ENCODE assay signal across 15 cellular contexts in the genomic region with DNA sequence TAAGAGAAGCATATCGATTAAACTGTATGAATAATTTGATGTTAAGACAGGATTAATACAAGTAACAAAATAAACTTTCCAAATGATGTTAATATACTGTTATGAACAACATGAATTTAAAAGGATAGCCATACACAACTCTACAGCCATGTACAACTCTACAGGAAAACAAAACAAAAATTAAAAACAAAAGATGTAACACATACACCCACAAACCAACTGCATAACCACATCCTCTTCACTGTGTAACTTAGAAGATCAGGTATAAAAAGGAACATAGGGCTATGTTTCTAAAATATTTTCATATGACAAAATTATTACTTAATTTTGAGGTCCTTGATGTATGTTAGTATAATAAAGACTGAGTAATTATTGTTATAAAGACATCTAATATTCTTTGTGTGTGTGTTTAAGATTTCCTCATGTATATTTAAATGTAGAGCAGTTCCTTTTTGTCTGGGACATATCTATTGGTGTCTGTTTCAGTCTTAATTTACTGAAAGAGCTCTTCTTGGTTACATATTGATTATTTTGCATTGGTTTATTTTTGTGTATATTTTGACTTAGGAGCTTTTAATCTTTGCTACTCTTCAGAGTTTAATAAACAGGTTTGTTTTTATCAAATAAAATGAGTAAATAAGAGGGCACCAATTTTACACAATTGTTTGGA.
DNase-seq lines count a peak whose midpoint lies in the region; ATAC-seq and TF ChIP-seq lines count a peak whose summit lies in the region.
"Had no signal": no experiment of that assay in that cellular context is flagged by ENCODE, and none has a peak within 500 bp of the region (broad histone marks: within the 10 kb centered on the region; RNA-seq: fewer than 3 reads in every experiment).

No MANE protein-coding gene starts in this region.

- TF ChIP-seq CTCF in endothelial cell (IDR thresholded peaks at IDR 0.05; ENCODE audit: unreplicated experiment) (no peak), MCF 10A (IDR thresholded peaks at IDR 0.05; ENCODE audit: unreplicated experiment) (no peak)

- ATAC-seq in activated naive CD8-positive, alpha-beta T cell treated with anti-CD3 and anti-CD28 coated beads, Interleukin-2, amount 10 ng/mL, durations not matched to agents 7 days and 5 days (ENCODE audit: low read depth), result peak; percentile 77
- ATAC-seq in activated naive CD8-positive, alpha-beta T cell treated with anti-CD3 and anti-CD28 coated beads, Interleukin-2, amount 50 U/mL, for 24 hours, result no peak
- ATAC-seq in HG03460 (IDR thresholded peaks at IDR 0.05; ENCODE audit: unreplicated experiment), result peak; percentile 67
- ATAC-seq: K562, PC-3 had no signal

- POLR2A ChIA-PET in activated naive CD8-positive, alpha-beta T cell treated with anti-CD3 and anti-CD28 coated beads, Interleukin-2, amount 10 ng/mL, durations not matched to agents 7 days and 5 days (lab: Charles Lee), result no interaction called here
- POLR2A ChIA-PET in MCF 10A (lab: Yijun Ruan, JAX), result no interaction called here

- no TSS peak for BruUV-seq in MCF 10A (replicated peaks; lab: Mats Ljungman, UMichigan)

- no peak overlapping the region for H3K27ac Mint-ChIP-seq in activated naive CD8-positive, alpha-beta T cell treated with anti-CD3 and anti-CD28 coated beads, Interleukin-2, amount 10 ng/mL, durations not matched to agents 7 days and 5 days
- no peak overlapping the region for H3K27ac Mint-ChIP-seq in activated naive CD8-positive, alpha-beta T cell treated with anti-CD3 and anti-CD28 coated beads, Interleukin-2, amount 50 U/mL, for 24 hours
- H3K27ac Mint-ChIP-seq in immature natural killer cell (peak overlapping the region; percentile 61 to 92 (median 90)), endothelial cell (ENCODE audit: unreplicated experiment) (no peak overlapping the region), MCF 10A (ENCODE audit: low read depth, unreplicated experiment) (no peak overlapping the region)

- intact Hi-C loops in MCF 10A (cut with micrococcal nuclease), result no loop called here

- peaks cover 7% of the 10 kb centered on the region for H3K9me3 Mint-ChIP-seq in activated naive CD8-positive, alpha-beta T cell treated with anti-CD3 and anti-CD28 coated beads, Interleukin-2, amount 10 ng/mL, durations not matched to agents 7 days and 5 days
- H3K9me3 Mint-ChIP-seq in activated naive CD8-positive, alpha-beta T cell treated with anti-CD3 and anti-CD28 coated beads, Interleukin-2, amount 50 U/mL, for 24 hours, result peaks cover 20% of the 10 kb centered on the region
- H3K9me3 Mint-ChIP-seq in immature natural killer cell (peaks cover 0 to 20% (median 12%) of the 10 kb centered on the region in 6 donors), endothelial cell (ENCODE audit: unreplicated experiment) (peaks cover 4% of the 10 kb centered on the region), MCF 10A (ENCODE audit: unreplicated experiment) (peaks cover 15% of the 10 kb centered on the region)

- no peaks in the 10 kb centered on the region for H3K27me3 Mint-ChIP-seq in activated naive CD8-positive, alpha-beta T cell treated with anti-CD3 and anti-CD28 coated beads, Interleukin-2, amount 10 ng/mL, durations not matched to agents 7 days and 5 days
- no peaks in the 10 kb centered on the region for H3K27me3 Mint-ChIP-seq in activated naive CD8-positive, alpha-beta T cell treated with anti-CD3 and anti-CD28 coated beads, Interleukin-2, amount 50 U/mL, for 24 hours
- H3K27me3 Mint-ChIP-seq in immature natural killer cell (ENCODE audit: low read depth in 3 of 3) (peaks cover 3 to 8% (median 4%) of the 10 kb centered on the region in 3 donors), endothelial cell (ENCODE audit: unreplicated experiment) (peaks cover 3% of the 10 kb centered on the region), MCF 10A (ENCODE audit: insufficient read depth, unreplicated experiment) (no peaks in the 10 kb centered on the region)

- no peaks in the 10 kb centered on the region for H3K4me1 Mint-ChIP-seq in activated naive CD8-positive, alpha-beta T cell treated with anti-CD3 and anti-CD28 coated beads, Interleukin-2, amount 10 ng/mL, durations not matched to agents 7 days and 5 days
- H3K4me1 Mint-ChIP-seq in activated naive CD8-positive, alpha-beta T cell treated with anti-CD3 and anti-CD28 coated beads, Interleukin-2, amount 50 U/mL, for 24 hours, result no peaks in the 10 kb centered on the region
- H3K4me1 Mint-ChIP-seq in immature natural killer cell (peaks cover 69 to 91% of the 10 kb centered on the region in 2 donors), endothelial cell (ENCODE audit: unreplicated experiment) (no peaks in the 10 kb centered on the region), MCF 10A (ENCODE audit: insufficient read depth, unreplicated experiment) (no peaks in the 10 kb centered on the region)

- H3K4me3 Mint-ChIP-seq in activated naive CD8-positive, alpha-beta T cell treated with anti-CD3 and anti-CD28 coated beads, Interleukin-2, amount 10 ng/mL, durations not matched to agents 7 days and 5 days, result peak overlapping the region; percentile 8
- no peak overlapping the region for H3K4me3 Mint-ChIP-seq in activated naive CD8-positive, alpha-beta T cell treated with anti-CD3 and anti-CD28 coated beads, Interleukin-2, amount 50 U/mL, for 24 hours
- H3K4me3 Mint-ChIP-seq in immature natural killer cell (peak overlapping the region; percentile 65 to 83 (median 78)), endothelial cell (ENCODE audit: unreplicated experiment) (no peak overlapping the region), MCF 10A (ENCODE audit: unreplicated experiment) (no peak overlapping the region)

- no peak for DNase-seq in activated naive CD8-positive, alpha-beta T cell treated with anti-CD3 and anti-CD28 coated beads, Interleukin-2, amount 10 ng/mL, durations not matched to agents 7 days and 5 days
- DNase-seq in activated naive CD8-positive, alpha-beta T cell treated with anti-CD3 and anti-CD28 coated beads, Interleukin-2, amount 50 U/mL, for 24 hours, result no peak
- peak; percentile 72 to 77 (median 75) for DNase-seq in immature natural killer cell
- no peak for DNase-seq in stimulated activated CD4-positive, alpha-beta T cell treated with anti-CD3 and anti-CD28 coated beads, Interleukin-2, amount 100 ng/mL, for 48 hours
- no peak for DNase-seq in endothelial cell (ENCODE audit: low spot score)
- no peak for DNase-seq in MCF 10A (ENCODE audit: unreplicated experiment)
- DNase-seq: Caco-2, HCEC 1CT, NCI-H1092, NCI-H2081 treated with DMSO at 0.1 percent for 48 hours, NCI-H510A, NCI-H774, PC-3 had no signal

- H3K36me3 Mint-ChIP-seq in activated naive CD8-positive, alpha-beta T cell treated with anti-CD3 and anti-CD28 coated beads, Interleukin-2, amount 10 ng/mL, durations not matched to agents 7 days and 5 days, result no peaks in the 10 kb centered on the region
- H3K36me3 Mint-ChIP-seq in activated naive CD8-positive, alpha-beta T cell treated with anti-CD3 and anti-CD28 coated beads, Interleukin-2, amount 50 U/mL, for 24 hours (ENCODE audit: low read depth), result no peaks in the 10 kb centered on the region
- peaks cover 15 to 26% (median 17%) of the 10 kb centered on the region in 3 donors for H3K36me3 Mint-ChIP-seq in immature natural killer cell
- no peaks in the 10 kb centered on the region for H3K36me3 Mint-ChIP-seq in endothelial cell (ENCODE audit: low read depth, unreplicated experiment)
- H3K36me3 Mint-ChIP-seq in MCF 10A (ENCODE audit: insufficient read depth, unreplicated experiment), result no peaks in the 10 kb centered on the region

- CTCF ChIA-PET in MCF 10A (lab: Yijun Ruan, JAX), result no interaction called here

Comparison
In these comparisons a context has a peak if more than half of its experiments do, and no peak if none do; other contexts are left out.
1. H3K4me3 Mint-ChIP-seq: peak in activated naive CD8-positive, alpha-beta T cell treated with anti-CD3 and anti-CD28 coated beads, Interleukin-2, amount 10 ng/mL, durations not matched to agents 7 days and 5 days (single experiment) and immature natural killer cell (5 of 5); none in activated naive CD8-positive, alpha-beta T cell treated with anti-CD3 and anti-CD28 coated beads, Interleukin-2, amount 50 U/mL, for 24 hours (single experiment), endothelial cell (single experiment) and MCF 10A (single experiment).
2. DNase-seq: peak in immature natural killer cell (3 of 3); none in activated naive CD8-positive, alpha-beta T cell treated with anti-CD3 and anti-CD28 coated beads, Interleukin-2, amount 10 ng/mL, durations not matched to agents 7 days and 5 days (single experiment), activated naive CD8-positive, alpha-beta T cell treated with anti-CD3 and anti-CD28 coated beads, Interleukin-2, amount 50 U/mL, for 24 hours (single experiment), stimulated activated CD4-positive, alpha-beta T cell treated with anti-CD3 and anti-CD28 coated beads, Interleukin-2, amount 100 ng/mL, for 48 hours (0 of 2), endothelial cell (single experiment) and MCF 10A (single experiment).
3. H3K27ac Mint-ChIP-seq: peak in immature natural killer cell (6 of 6); none in activated naive CD8-positive, alpha-beta T cell treated with anti-CD3 and anti-CD28 coated beads, Interleukin-2, amount 10 ng/mL, durations not matched to agents 7 days and 5 days (single experiment), activated naive CD8-positive, alpha-beta T cell treated with anti-CD3 and anti-CD28 coated beads, Interleukin-2, amount 50 U/mL, for 24 hours (single experiment), endothelial cell (single experiment) and MCF 10A (single experiment).